ENCODE assay signal across 1 cellular context in genomic region chr3:32249184-32249782, GRCh38.
A peak's percentile ranks its signal among the peaks of the same experiment; 100 is the strongest.
TF ChIP-seq lines count a peak whose summit lies in the region.

No MANE protein-coding gene starts in this region.

TF ChIP-seq in SK-N-SH, 30 proteins besides CTCF, POLR2A, EP300 and RAD21 (continued from another document):
- TF ChIP-seq IRF3 (IDR thresholded peaks at IDR 0.05; ENCODE audit: low read depth, low read length) (no peak), YY1 (IDR thresholded peaks at IDR 0.05; ENCODE audit: low read depth) (no peak), REST (IDR thresholded peaks at IDR 0.05; ENCODE audit: low read depth, low read length) (no peak), PBX3 (IDR thresholded peaks at IDR 0.05) (peak; percentile 97), RXRA (IDR thresholded peaks at IDR 0.05; ENCODE audit: borderline replicate concordance, low read depth) (no peak; the same call in 1 of the 2 replicates), MXI1 (IDR thresholded peaks at IDR 0.05; ENCODE audit: low read depth, low read length) (no peak)
